Comparison of ENCODE assay signal across 21 cellular contexts in genomic region chr6:71913431-71913830, GRCh38. TPM values are rescaled to one million over a fixed set of nuclear protein-coding genes. Genes with fewer than 3 reads are reported as not detected.
"Had no signal": no experiment of that assay in that cellular context is flagged by ENCODE, and none has a peak within 500 bp of the region (broad histone marks: within the 10 kb centered on the region; RNA-seq: fewer than 3 reads in every experiment).

No MANE protein-coding gene starts in this region.

- H3K27me3 ChIP-seq: SJSA1 had no signal

- H3K9me3 ChIP-seq: SJSA1 had no signal

- H3K27ac ChIP-seq: SJSA1, SK-N-MC had no signal

- H3K36me3 ChIP-seq: SJSA1 had no signal

- DNase-seq: KBM-7, NCI-H1048, NCI-H1105, NCI-H1417, NCI-H1436 treated with DMSO at 0.1 percent for 48 hours, NCI-H1694, NCI-H187 treated with DMSO at 0.1 percent for 48 hours, NCI-H2029 treated with DMSO at 0.1 percent for 48 hours, NCI-H2107, NCI-H226, NCI-H446, NCI-H510A, NCI-H524 treated with DMSO at 0.1 percent for 48 hours, NCI-H69, NCI-H774, Right ventricle myocardium superior, RPMI8226, SIG-M5 had no signal

- H3K4me3 ChIP-seq: SJSA1, SK-N-MC had no signal

- H3K4me1 ChIP-seq: SJSA1 had no signal

RNA-seq across cellular contexts. Expression of gene RIMS1, which starts 27.1 kb away (rescaled TPM):
- total RNA-seq: MCF 10A had no signal
